In the genomic region with DNA sequence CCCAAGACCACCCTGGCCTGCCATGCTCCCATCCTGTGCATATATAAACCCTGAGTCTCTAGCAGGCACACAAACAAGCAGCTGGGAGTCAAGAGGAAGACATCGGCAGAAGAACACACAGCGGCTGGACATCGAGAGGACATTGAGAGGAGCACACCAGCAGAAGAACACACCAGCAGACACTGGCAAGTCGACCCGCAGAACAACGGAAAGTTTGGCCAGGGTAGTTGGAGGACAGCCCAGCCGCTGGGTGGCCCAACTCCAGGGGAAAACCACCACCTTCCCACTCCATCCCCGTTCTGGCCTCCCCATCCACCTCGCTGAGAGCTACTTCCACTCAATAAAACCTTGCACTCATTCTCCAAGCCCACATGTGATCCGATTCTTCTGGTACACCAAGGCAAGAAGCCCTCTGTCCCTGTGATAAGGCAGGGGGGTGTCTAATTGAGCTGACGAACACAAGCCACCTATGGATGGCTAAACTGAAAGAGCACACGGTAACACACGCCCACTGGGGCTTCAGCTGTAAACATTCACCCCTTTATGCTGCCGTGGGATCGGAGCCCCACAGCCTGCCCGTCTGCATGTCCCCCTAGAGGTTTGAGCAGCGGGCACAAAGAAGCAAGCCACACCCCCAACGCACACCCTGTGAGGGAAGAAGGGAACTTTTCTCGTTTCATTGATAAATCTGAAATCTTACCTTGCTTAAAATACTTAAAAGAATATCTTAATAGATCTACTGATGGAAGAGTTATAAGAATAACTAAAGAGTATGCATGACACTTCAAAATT, we compare ENCODE assay signal across 25 cellular contexts.
"Had no signal": no experiment of that assay in that cellular context is flagged by ENCODE, and none has a peak within 500 bp of the region (broad histone marks: within the 10 kb centered on the region; RNA-seq: fewer than 3 reads in every experiment).

No MANE protein-coding gene starts in this region.

- H3K36me3 ChIP-seq: neural progenitor cell, pancreas had no signal

- H3K4me1 ChIP-seq: left lung, thyroid gland had no signal

- H3K27me3 Mint-ChIP-seq: activated CD4-positive, alpha-beta T cell treated with anti-CD3 and anti-CD28 coated beads, Interleukin-2, amount 10 ng/mL, durations not matched to agents 7 days and 5 days; activated naive CD4-positive, alpha-beta T cell treated with anti-CD3 and anti-CD28 coated beads, Interleukin-2, amount 10 ng/mL, durations not matched to agents 7 days and 5 days; activated naive CD8-positive, alpha-beta T cell treated with anti-CD3 and anti-CD28 coated beads, Interleukin-2, amount 50 U/mL, for 24 hours; naive B cell had no signal

- H3K27me3 ChIP-seq: left lung, neural progenitor cell, pancreas, thyroid gland had no signal

- H3K9me3 ChIP-seq: left lung, mucosa of descending colon, pancreas, thyroid gland had no signal

- H3K27ac Mint-ChIP-seq: activated CD4-positive, alpha-beta T cell treated with anti-CD3 and anti-CD28 coated beads, Interleukin-2, amount 10 ng/mL, durations not matched to agents 7 days and 5 days; activated naive CD4-positive, alpha-beta T cell treated with anti-CD3 and anti-CD28 coated beads, Interleukin-2, amount 10 ng/mL, durations not matched to agents 7 days and 5 days; activated naive CD8-positive, alpha-beta T cell treated with anti-CD3 and anti-CD28 coated beads, Interleukin-2, amount 50 U/mL, for 24 hours; neural progenitor cell had no signal

- DNase-seq: activated CD4-positive, alpha-beta T cell treated with anti-CD3 and anti-CD28 coated beads, Interleukin-2, amount 10 ng/mL, durations not matched to agents 7 days and 5 days; activated CD8-positive, alpha-beta memory T cell treated with anti-CD3 and anti-CD28 coated beads, Interleukin-2, amount 50 U/mL, for 48 hours; activated effector memory CD4-positive, alpha-beta T cell treated with Interleukin-2 at 50 U/mL for 16 hours; activated naive CD4-positive, alpha-beta T cell treated with anti-CD3 and anti-CD28 coated beads, Interleukin-2, amount 10 ng/mL, durations not matched to agents 7 days and 5 days; activated naive CD8-positive, alpha-beta T cell treated with anti-CD3 and anti-CD28 coated beads, Interleukin-2, amount 50 U/mL, for 24 hours; activated T-cell treated with anti-CD3 and anti-CD28 coated beads, Interleukin-2, amount 50 U/mL, for 48 hours; aorta; erythroblast; head of caudate nucleus; kidney; left lung; mesenchymal stem cell; mucosa of descending colon; naive B cell; stimulated activated CD4-positive, alpha-beta T cell treated with anti-CD3 and anti-CD28 coated beads, Interleukin-4, amount 100 ng/mL, for 4 hours; stimulated activated naive CD4-positive, alpha-beta T cell; T-helper 1 cell; T1000; thyroid gland had no signal

- ATAC-seq: activated CD4-positive, CD25-positive, alpha-beta regulatory T cell treated with anti-CD3 and anti-CD28 coated beads, Interleukin-2, amount 50 U/mL, for 24 hours; activated naive CD8-positive, alpha-beta T cell treated with anti-CD3 and anti-CD28 coated beads, Interleukin-2, amount 50 U/mL, for 24 hours; left lung; mucosa of descending colon; pancreas; sciatic nerve had no signal

- H3K4me3 Mint-ChIP-seq: activated CD4-positive, alpha-beta T cell treated with anti-CD3 and anti-CD28 coated beads, Interleukin-2, amount 10 ng/mL, durations not matched to agents 7 days and 5 days; activated naive CD4-positive, alpha-beta T cell treated with anti-CD3 and anti-CD28 coated beads, Interleukin-2, amount 10 ng/mL, durations not matched to agents 7 days and 5 days; activated naive CD8-positive, alpha-beta T cell treated with anti-CD3 and anti-CD28 coated beads, Interleukin-2, amount 50 U/mL, for 24 hours; naive B cell; neural progenitor cell had no signal

- H3K27ac ChIP-seq: coronary artery, left lung, neural progenitor cell, pancreas, thyroid gland had no signal

- H3K9me3 Mint-ChIP-seq: activated CD4-positive, alpha-beta T cell treated with anti-CD3 and anti-CD28 coated beads, Interleukin-2, amount 10 ng/mL, durations not matched to agents 7 days and 5 days; activated naive CD4-positive, alpha-beta T cell treated with anti-CD3 and anti-CD28 coated beads, Interleukin-2, amount 10 ng/mL, durations not matched to agents 7 days and 5 days; activated naive CD8-positive, alpha-beta T cell treated with anti-CD3 and anti-CD28 coated beads, Interleukin-2, amount 50 U/mL, for 24 hours; naive B cell; neural progenitor cell had no signal

- H3K4me3 ChIP-seq: coronary artery, left lung, mucosa of descending colon, neural progenitor cell, pancreas, smooth muscle cell, thyroid gland had no signal

- H3K4me1 Mint-ChIP-seq: activated CD4-positive, alpha-beta T cell treated with anti-CD3 and anti-CD28 coated beads, Interleukin-2, amount 10 ng/mL, durations not matched to agents 7 days and 5 days; activated naive CD4-positive, alpha-beta T cell treated with anti-CD3 and anti-CD28 coated beads, Interleukin-2, amount 10 ng/mL, durations not matched to agents 7 days and 5 days; activated naive CD8-positive, alpha-beta T cell treated with anti-CD3 and anti-CD28 coated beads, Interleukin-2, amount 50 U/mL, for 24 hours; neural progenitor cell had no signal
